Comparison of ENCODE assay signal across 10 cellular contexts in genomic region chr4:34422472-34422871, GRCh38.
A peak's percentile ranks its signal among the peaks of the same experiment; 100 is the strongest.
DNase-seq lines count a peak whose midpoint lies in the region; ATAC-seq, FAIRE-seq and TF ChIP-seq lines count a peak whose summit lies in the region.
"Had no signal": no experiment of that assay in that cellular context is flagged by ENCODE, and none has a peak within 500 bp of the region (broad histone marks: within the 10 kb centered on the region; RNA-seq: fewer than 3 reads in every experiment).

No MANE protein-coding gene starts in this region.

- H4K20me1 ChIP-seq in neural cell (ENCODE audit: insufficient read depth), result no peaks in the 10 kb centered on the region

- TF ChIP-seq EP300 in neural cell (conservative IDR thresholded peaks at IDR 0.05; ENCODE audit: poor library complexity, severe bottlenecking), result no peak

- H3K27ac ChIP-seq in neural cell (ENCODE audit: low read length), result no peak overlapping the region
- H3K27ac ChIP-seq: esophagus muscularis mucosa had no signal

- H3K9me2 ChIP-seq in neural cell (ENCODE audit: insufficient read depth, low read length), result no peaks in the 10 kb centered on the region

- ATAC-seq in HG02571 (IDR thresholded peaks at IDR 0.05; ENCODE audit: unreplicated experiment), result no peak

- H3K27me3 ChIP-seq in bronchial epithelial cell (ENCODE audit: control insufficient read depth, insufficient read depth, low read length) (no peaks in the 10 kb centered on the region), neural cell (ENCODE audit: insufficient read depth, low read depth, low read length) (no peaks in the 10 kb centered on the region)
- H3K27me3 ChIP-seq: esophagus muscularis mucosa had no signal

- DNase-seq in EH (ENCODE audit: low read depth) (peak; percentile 3), NCI-H146 (lab: John Stamatoyannopoulos, UW) (peak; percentile 68), bronchial epithelial cell (ENCODE audit: low read depth) (peak; percentile 5), dedifferentiated amniotic fluid mesenchymal stem cell (ENCODE audit: extremely low spot score) (no peak)
- DNase-seq in stimulated activated naive CD4-positive, alpha-beta T cell treated with Interleukin-2 at 50 U/mL for 16 hours (lab: John Stamatoyannopoulos, UW), result no peak
- DNase-seq: aorta had no signal

- no peaks in the 10 kb centered on the region for H3F3A ChIP-seq in neural cell (ENCODE audit: insufficient read depth, low read length, poor library complexity, severe bottlenecking)

- no peak for FAIRE-seq in bronchial epithelial cell (lab: Jason Lieb, UNC)
- FAIRE-seq: TTC549 had no signal

- H3K4me3 ChIP-seq in bronchial epithelial cell (ENCODE audit: low read depth, low read length) (no peak overlapping the region), neural cell (ENCODE audit: low read length) (no peak overlapping the region)
- H3K4me3 ChIP-seq: esophagus muscularis mucosa had no signal

- H2AFZ ChIP-seq in neural cell (ENCODE audit: low read depth, low read length), result no peak overlapping the region

- H3K9ac ChIP-seq in neural cell (ENCODE audit: low read length), result no peak overlapping the region

- TF ChIP-seq RAD21 in neural cell (conservative IDR thresholded peaks at IDR 0.05), result peak; percentile 88

- H3K79me2 ChIP-seq in neural cell (replicated peaks; ENCODE audit: insufficient read depth, low read length), result no peaks in the 10 kb centered on the region

- H3K36me3 ChIP-seq in bronchial epithelial cell (ENCODE audit: control insufficient read depth, insufficient read depth, low read length) (no peaks in the 10 kb centered on the region), neural cell (ENCODE audit: insufficient read depth, low read length) (no peaks in the 10 kb centered on the region)
- H3K36me3 ChIP-seq: esophagus muscularis mucosa had no signal

- no peaks in the 10 kb centered on the region for H3K9me3 ChIP-seq in neural cell (ENCODE audit: low read length)
- H3K9me3 ChIP-seq: esophagus muscularis mucosa had no signal

- no peak for TF ChIP-seq CTCF in bronchial epithelial cell (IDR thresholded peaks at IDR 0.05; ENCODE audit: insufficient read depth, low read length, severe bottlenecking)
- TF ChIP-seq CTCF in neural cell (IDR thresholded peaks at IDR 0.05; ENCODE audit: poor library complexity, severe bottlenecking), result peak; percentile 80

- H3K4me2 ChIP-seq in neural cell (ENCODE audit: low read length), result no peak overlapping the region

TF ChIP-seq in neural cell, 6 proteins besides CTCF, POLR2A, EP300 and RAD21:
- TF ChIP-seq TAF1 (IDR thresholded peaks at IDR 0.05; ENCODE audit: low read depth) (no peak), SMC3 (conservative IDR thresholded peaks at IDR 0.05; ENCODE audit: poor library complexity) (peak; percentile 80)

Comparison
In these comparisons a context has a peak if more than half of its experiments do, and no peak if none do; other contexts are left out.
1. DNase-seq: peak in EH (single experiment), NCI-H146 (single experiment) and bronchial epithelial cell (single experiment); none in stimulated activated naive CD4-positive, alpha-beta T cell treated with Interleukin-2 at 50 U/mL for 16 hours (single experiment) and dedifferentiated amniotic fluid mesenchymal stem cell (single experiment).